Comparison of ENCODE assay signal across 10 cellular contexts in genomic region chr17:76473541-76473985, GRCh38. TPM values are rescaled to one million over a fixed set of nuclear protein-coding genes. Genes with fewer than 3 reads are reported as not detected.
DNase-seq lines count a peak whose midpoint lies in the region; ATAC-seq, FAIRE-seq and TF ChIP-seq lines count a peak whose summit lies in the region.
"Had no signal": no experiment of that assay in that cellular context is flagged by ENCODE, and none has a peak within 500 bp of the region (broad histone marks: within the 10 kb centered on the region; RNA-seq: fewer than 3 reads in every experiment).

No MANE protein-coding gene starts in this region.

- no peaks in the 10 kb centered on the region for H3K27me3 Mint-ChIP-seq in naive thymus-derived CD8-positive, alpha-beta T cell

- TF ChIP-seq CTCF in D721Med (IDR thresholded peaks at IDR 0.05; ENCODE audit: insufficient read depth, missing control alignments) (peak; percentile 30), brain microvascular endothelial cell (IDR thresholded peaks at IDR 0.05; ENCODE audit: low read depth, low read length, missing control alignments) (peak; percentile 64), prostate gland (IDR thresholded peaks at IDR 0.05) (peak in 1 of 4 experiments; percentile 17)

- in situ Hi-C loops in brain microvascular endothelial cell (cut with HindIII; ENCODE audit: low pct_ligation_motif_present, low sequenced_read_pairs), result no loop called here

- H3K27ac ChIP-seq in brain microvascular endothelial cell (no peak overlapping the region), prostate gland (no peak overlapping the region)
- H3K27ac ChIP-seq: neutrophil had no signal

- H3K27me3 ChIP-seq in H7 (ENCODE audit: control insufficient read depth, insufficient read depth, low read length) (no peaks in the 10 kb centered on the region), brain microvascular endothelial cell (replicated peaks) (no peaks in the 10 kb centered on the region), prostate gland (replicated peaks; ENCODE audit: insufficient read depth) (no peaks in the 10 kb centered on the region)
- H3K27me3 ChIP-seq: neutrophil had no signal

- no peak for TF ChIP-seq POLR2A in prostate gland (IDR thresholded peaks at IDR 0.05)

- peak; percentile 32 to 53 for ATAC-seq in naive thymus-derived CD8-positive, alpha-beta T cell
- no peak for ATAC-seq in GM21529 (IDR thresholded peaks at IDR 0.05; ENCODE audit: unreplicated experiment)

- no peak overlapping the region for H3K4me3 Mint-ChIP-seq in naive thymus-derived CD8-positive, alpha-beta T cell
- H3K4me3 Mint-ChIP-seq: activated T-cell treated with anti-CD3 and anti-CD28 coated beads, Interleukin-2, amount 50 U/mL, for 4 hours had no signal

- H3K27ac Mint-ChIP-seq in naive thymus-derived CD8-positive, alpha-beta T cell, result peak overlapping the region in 2 of 10 donors; percentile 24 to 63

- no peaks in the 10 kb centered on the region for H3K9me3 ChIP-seq in prostate gland
- H3K9me3 ChIP-seq: neutrophil had no signal

- DNase-seq in D721Med (ENCODE audit: insufficient read length, low spot score) (no peak), H7 (peak; percentile 93), brain microvascular endothelial cell (no peak), prostate gland (ENCODE audit: low spot score) (no peak), hypothalamus (lab: John Stamatoyannopoulos, UW) (no peak)
- DNase-seq in naive thymus-derived CD8-positive, alpha-beta T cell, result no peak
- DNase-seq: activated T-cell treated with anti-CD3 and anti-CD28 coated beads, Interleukin-2, amount 50 U/mL, for 4 hours; NCI-H1436 treated with DMSO at 0.1 percent for 48 hours had no signal

- H3K4me1 ChIP-seq in prostate gland (replicated peaks), result no peaks in the 10 kb centered on the region

- intact Hi-C loops in prostate gland (cut with DNase I), result no loop called here

- no peaks in the 10 kb centered on the region; the same call in 1 of the 2 replicates for H3K36me3 ChIP-seq in H7 (replicated peaks; ENCODE audit: control insufficient read depth, insufficient read depth, low read length)
- peaks cover 40% of the 10 kb centered on the region for H3K36me3 ChIP-seq in brain microvascular endothelial cell (replicated peaks)
- no peaks in the 10 kb centered on the region for H3K36me3 ChIP-seq in prostate gland

- peaks cover 0 to 20% (median 10%) of the 10 kb centered on the region in 3 donors for H3K36me3 Mint-ChIP-seq in naive thymus-derived CD8-positive, alpha-beta T cell

- 86% methylated on average over 18 of the region's 18 CpGs for WGBS in prostate gland

- H3K4me3 ChIP-seq in H7 (ENCODE audit: insufficient read depth, low read depth, low read length) (no peak overlapping the region), brain microvascular endothelial cell (ENCODE audit: low read depth, low read length) (no peak overlapping the region), prostate gland (no peak overlapping the region)

- POLR2A ChIA-PET in naive thymus-derived CD8-positive, alpha-beta T cell (lab: Charles Lee), result interaction anchor here (0.9 kb wide), 1 partner anchor 10 kb away, joined by 3 read pairs; no protein-coding TSS in a partner anchor

- H3K9me3 Mint-ChIP-seq in naive thymus-derived CD8-positive, alpha-beta T cell, result no peaks in the 10 kb centered on the region
- H3K9me3 Mint-ChIP-seq: activated T-cell treated with anti-CD3 and anti-CD28 coated beads, Interleukin-2, amount 50 U/mL, for 4 hours had no signal

- H3K4me1 Mint-ChIP-seq in naive thymus-derived CD8-positive, alpha-beta T cell, result peaks cover 0 to 4% (median 1%) of the 10 kb centered on the region in 4 donors

- no peak for FAIRE-seq in D721Med (lab: Jason Lieb, UNC)

RNA-seq across cellular contexts. Expression of gene AANAT, which starts 6.2 kb away (rescaled TPM):
- 0.17 TPM in 1 of 2 replicates, not detected in the other for total RNA-seq in H7 (2014; rRNA removed; shearing (Covaris generic))
- total RNA-seq in naive thymus-derived CD8-positive, alpha-beta T cell, result not detected
- not detected for polyA plus RNA-seq in naive thymus-derived CD8-positive, alpha-beta T cell
- total RNA-seq in prostate gland, result not detected
- total RNA-seq: activated T-cell treated with anti-CD3 and anti-CD28 coated beads, Interleukin-2, amount 50 U/mL, for 4 hours had no signal

RNA-seq across cellular contexts. Expression of gene UBE2O, which starts 20.6 kb away (rescaled TPM):
- 52.2 and 58.7 TPM in 2 replicates for total RNA-seq in H7 (2014; rRNA removed; shearing (Covaris generic))
- 10 to 100 TPM; 49.7 to 50.4 TPM for total RNA-seq in naive thymus-derived CD8-positive, alpha-beta T cell
- 10 to 100 TPM in 2 of 3 donors, 1 to 10 TPM in 1; 8.8 to 14.4 (median 10.6) TPM for polyA plus RNA-seq in naive thymus-derived CD8-positive, alpha-beta T cell
- 10 to 100 TPM; 19.9 to 39.8 TPM for total RNA-seq in prostate gland

RNA-seq across cellular contexts. Expression of gene RHBDF2, which starts 27.7 kb away (rescaled TPM):
- total RNA-seq in H7 (2014; rRNA removed; shearing (Covaris generic)), result 23.0 and 34.3 TPM in 2 replicates
- total RNA-seq in naive thymus-derived CD8-positive, alpha-beta T cell, result 10 to 100 TPM; 59.4 to 62.4 TPM
- 10 to 100 TPM in 1 of 3 donors, 1 to 10 TPM in 2; 4.8 to 10.2 (median 6.2) TPM for polyA plus RNA-seq in naive thymus-derived CD8-positive, alpha-beta T cell
- total RNA-seq in prostate gland, result 10 to 100 TPM; 29.9 to 31.1 TPM
